Comparison of ENCODE assay signal across 1 cellular context in genomic region chr5:135349886-135350285, GRCh38.
TF ChIP-seq lines count a peak whose summit lies in the region.

No MANE protein-coding gene starts in this region.

TF ChIP-seq in IMR-90, 13 proteins besides CTCF, POLR2A, EP300 and RAD21 (continued from another document):
- TF ChIP-seq ELK1 (IDR thresholded peaks at IDR 0.05; ENCODE audit: borderline replicate concordance, low read depth, low read length): no peak
- no peak for TF ChIP-seq SMC3 (IDR thresholded peaks at IDR 0.05; ENCODE audit: low read depth, low read length)
- TF ChIP-seq RCOR1 (IDR thresholded peaks at IDR 0.05; ENCODE audit: insufficient replicate concordance, low read length): no peak
- no peak for TF ChIP-seq MXI1 (IDR thresholded peaks at IDR 0.05; ENCODE audit: borderline replicate concordance, low read depth, low read length)
- TF ChIP-seq MAZ (IDR thresholded peaks at IDR 0.05; ENCODE audit: borderline replicate concordance, low read depth, low read length): no peak
- TF ChIP-seq FOS (IDR thresholded peaks at IDR 0.05; ENCODE audit: low read depth, low read length): no peak
- no peak for TF ChIP-seq CHD1 (IDR thresholded peaks at IDR 0.05; ENCODE audit: low read depth, low read length)
- TF ChIP-seq MAFK (IDR thresholded peaks at IDR 0.05; ENCODE audit: low read depth, low read length): no peak
- TF ChIP-seq NFE2L2 (IDR thresholded peaks at IDR 0.05; ENCODE audit: low read depth, low read length): no peak
- TF ChIP-seq RFX5 (IDR thresholded peaks at IDR 0.05; ENCODE audit: low read depth, low read length): no peak
- no peak for TF ChIP-seq CEBPB (IDR thresholded peaks at IDR 0.05; ENCODE audit: low read depth, low read length)
- no peak for TF ChIP-seq BHLHE40 (IDR thresholded peaks at IDR 0.05; ENCODE audit: low read depth, low read length)
